Comparison of ENCODE assay signal across 20 cellular contexts in genomic region chr19:18010149-18010548, GRCh38. TPM values are rescaled to one million over a fixed set of nuclear protein-coding genes. Genes with fewer than 3 reads are reported as not detected.
A peak's percentile ranks its signal among the peaks of the same experiment; 100 is the strongest.
DNase-seq lines count a peak whose midpoint lies in the region; ATAC-seq and TF ChIP-seq lines count a peak whose summit lies in the region.
"Had no signal": no experiment of that assay in that cellular context is flagged by ENCODE, and none has a peak within 500 bp of the region (broad histone marks: within the 10 kb centered on the region; RNA-seq: fewer than 3 reads in every experiment).

No MANE protein-coding gene starts in this region.

- no peak for TF ChIP-seq EP300 in sigmoid colon (IDR thresholded peaks at IDR 0.05)
- no peak for TF ChIP-seq EP300 in upper lobe of left lung (IDR thresholded peaks at IDR 0.05)

- H3K79me2 ChIP-seq in mammary epithelial cell (ENCODE audit: insufficient read depth, low read length), result no peaks in the 10 kb centered on the region

- no peak overlapping the region for H3K9ac ChIP-seq in mammary epithelial cell (ENCODE audit: insufficient read depth, low read length)

- TF ChIP-seq CTCF in breast epithelium (IDR thresholded peaks at IDR 0.05) (no peak), mammary epithelial cell (conservative IDR thresholded peaks at IDR 0.05 in 1 of 2, IDR thresholded peaks at IDR 0.05 in 1 of 2; ENCODE audit: extremely low read depth in 1 of 2, insufficient read depth in 1 of 2, low read depth in 1 of 2, low read length in 2 of 2) (no peak), sigmoid colon (IDR thresholded peaks at IDR 0.05) (no peak), upper lobe of left lung (IDR thresholded peaks at IDR 0.05) (no peak)

- dilution Hi-C loops in mammary epithelial cell (cut with HindIII; ENCODE audit: low sequenced_read_pairs), result no loop called here

- H3K4me1 ChIP-seq in breast epithelium (no peaks in the 10 kb centered on the region), mammary epithelial cell (ENCODE audit: insufficient read depth, low read length) (peaks cover 12% of the 10 kb centered on the region), sigmoid colon (peaks cover 0 to 41% (median 20%) of the 10 kb centered on the region in 4 donors), upper lobe of left lung (peaks cover 32 to 73% (median 36%) of the 10 kb centered on the region in 4 donors)

- CTCF ChIA-PET in mammary epithelial cell (lab: Charles Lee; ENCODE audit: low non-redundant PET), result no interaction called here

- no peaks in the 10 kb centered on the region for H3K36me3 ChIP-seq in breast epithelium
- peaks cover 3% of the 10 kb centered on the region for H3K36me3 ChIP-seq in mammary epithelial cell (ENCODE audit: insufficient read depth, low read length)
- H3K36me3 ChIP-seq in sigmoid colon, result peaks cover 30 to 52% (median 40%) of the 10 kb centered on the region in 4 donors
- H3K36me3 ChIP-seq in upper lobe of left lung, result peaks cover 33 to 69% (median 59%) of the 10 kb centered on the region in 4 donors
- H3K36me3 ChIP-seq: cardiac muscle cell had no signal

- intact Hi-C loops in breast epithelium (cut with DNase I; ENCODE audit: low total_unique reads), result no loop called here
- intact Hi-C loops in mammary epithelial cell (cut with micrococcal nuclease), result no loop called here
- intact Hi-C loops in sigmoid colon (cut with DNase I), result no loop called here

- BruUV-seq in mammary epithelial cell (replicated peaks; lab: Mats Ljungman, UMichigan), result no TSS peak

- ATAC-seq in upper lobe of left lung (ENCODE audit: low FRiP score in 2 of 2) (no peak), GM18867 (IDR thresholded peaks at IDR 0.05; ENCODE audit: unreplicated experiment) (no peak), HG02840 (IDR thresholded peaks at IDR 0.05; ENCODE audit: low FRiP score, unreplicated experiment) (no peak)
- ATAC-seq: activated CD8-positive, alpha-beta T cell treated with anti-CD3 and anti-CD28 coated beads, Interleukin-2, amount 10 ng/mL, durations not matched to agents 7 days and 5 days; activated T-cell treated with anti-CD3 and anti-CD28 coated beads, Interleukin-2, amount 50 U/mL, for 72 hours; pancreas had no signal

- H3K27me3 ChIP-seq in breast epithelium (no peaks in the 10 kb centered on the region), mammary epithelial cell (ENCODE audit: insufficient read depth, low read length) (no peaks in the 10 kb centered on the region), sigmoid colon (no peaks in the 10 kb centered on the region), upper lobe of left lung (no peaks in the 10 kb centered on the region)
- H3K27me3 ChIP-seq: adrenal gland, cardiac muscle cell, pancreas had no signal

- DNase-seq in breast epithelium (ENCODE audit: low spot score in 2 of 2), result no peak
- no peak for DNase-seq in mammary epithelial cell
- DNase-seq in sigmoid colon, result no peak
- no peak for DNase-seq in upper lobe of left lung
- DNase-seq in stimulated activated CD4-positive, alpha-beta T cell treated with anti-CD3 and anti-CD28 coated beads, Interleukin-1b, Interleukin-23, amount 100 ng/mL, for 48 hours, result no peak
- DNase-seq: ACHN; activated CD8-positive, alpha-beta T cell treated with anti-CD3 and anti-CD28 coated beads, Interleukin-2, amount 10 ng/mL, durations not matched to agents 7 days and 5 days; activated T-cell treated with anti-CD3 and anti-CD28 coated beads, Interleukin-2, amount 50 U/mL, for 72 hours; CD8-positive, alpha-beta memory T cell; endodermal cell; H7; NCI-H1436 treated with DMSO at 0.1 percent for 48 hours had no signal

- no peak overlapping the region for H2AFZ ChIP-seq in mammary epithelial cell (ENCODE audit: low read depth, low read length)

- no peak overlapping the region for H3K4me2 ChIP-seq in mammary epithelial cell (ENCODE audit: insufficient read depth, low read depth, low read length)

- H4K20me1 ChIP-seq in mammary epithelial cell (ENCODE audit: insufficient read depth, low read length), result no peaks in the 10 kb centered on the region

- 70% methylated on average over 11 of the region's 11 CpGs for WGBS in mammary epithelial cell (ENCODE audit: low coverage, missing lambda C conversion rate)
- WGBS in sigmoid colon, 2 donors, result 87 to 93% methylated on average over 11 of the region's 11 CpGs
- WGBS in upper lobe of left lung, 2 donors, result 59 to 69% methylated on average over 7 to 11 of the region's 11 CpGs

- in situ Hi-C loops in mammary epithelial cell (cut with MboI; ENCODE audit: low sequenced_read_pairs in 2 of 2), result loop anchor here in 1 of 2 donors (5.0 kb wide), 1 partner anchor 47 kb away; no protein-coding TSS in a partner anchor

- peak overlapping the region; percentile 72 to 91 for H3K27ac ChIP-seq in breast epithelium
- H3K27ac ChIP-seq in mammary epithelial cell (ENCODE audit: insufficient read depth, low read depth, low read length), result no peak overlapping the region
- peak overlapping the region; percentile 85 for H3K27ac ChIP-seq in cingulate gyrus (ENCODE audit: low read depth, low read length)
- H3K27ac ChIP-seq in sigmoid colon, result peak overlapping the region in 3 of 4 donors; percentile 18 to 40 (median 19)
- H3K27ac ChIP-seq in upper lobe of left lung, result peak overlapping the region; percentile 68 to 93 (median 92)
- H3K27ac ChIP-seq: cardiac muscle cell, pancreas, VCaP had no signal

- H3K4me3 ChIP-seq in breast epithelium (peak overlapping the region; percentile 62 to 75 (median 65)), mammary epithelial cell (replicated peaks in 1 of 3; ENCODE audit: insufficient read depth in 1 of 3, low read depth in 2 of 3, low read length in 3 of 3) (no peak overlapping the region), sigmoid colon (peak overlapping the region; percentile 35 to 61 (median 54)), upper lobe of left lung (peak overlapping the region; percentile 58 to 66 (median 63))
- H3K4me3 ChIP-seq: adrenal gland, cardiac muscle cell, pancreas had no signal

- H3K9me3 ChIP-seq in breast epithelium (no peaks in the 10 kb centered on the region), mammary epithelial cell (replicated peaks; ENCODE audit: insufficient read depth, low read length) (no peaks in the 10 kb centered on the region), sigmoid colon (no peaks in the 10 kb centered on the region), upper lobe of left lung (no peaks in the 10 kb centered on the region)
- H3K9me3 ChIP-seq: adrenal gland, pancreas had no signal

- no peak for TF ChIP-seq POLR2A in breast epithelium (IDR thresholded peaks at IDR 0.05)
- no peak for TF ChIP-seq POLR2A in sigmoid colon (IDR thresholded peaks at IDR 0.05)
- no peak for TF ChIP-seq POLR2A in upper lobe of left lung (IDR thresholded peaks at IDR 0.05)

RNA-seq across cellular contexts. Expression of gene ARRDC2, which starts 2.2 kb away (rescaled TPM):
- total RNA-seq in breast epithelium (10 to 100 TPM; 49.4 to 89.3 (median 53.4) TPM), mammary epithelial cell (1 to 10 TPM; 4.2 to 6.9 TPM), sigmoid colon (10 to 100 TPM; 34.5 to 54.2 (median 37.0) TPM), upper lobe of left lung (100 to 1,000 TPM in 2 of 6 donors, 10 to 100 TPM in 4; 53.6 to 253 (median 78.8) TPM)
- polyA plus RNA-seq in mammary epithelial cell (3.4 TPM), sigmoid colon (10 to 100 TPM; 22.2 to 44.2 (median 36.5) TPM)
- not detected for polyA minus RNA-seq in mammary epithelial cell

RNA-seq across cellular contexts. Expression of gene KCNN1, which starts 43.2 kb away (rescaled TPM):
- total RNA-seq in breast epithelium (under 1 TPM in 2 of 3 donors, not detected in 1; 0.33 to 0.59 TPM), mammary epithelial cell (under 1 TPM in 1 of 2 donors, not detected in 1; 0.24 TPM), sigmoid colon (under 1 TPM in 2 of 4 donors, not detected in 2; 0.33 to 0.55 TPM), upper lobe of left lung (under 1 TPM in 2 of 6 donors, not detected in 4; 0.34 to 0.37 TPM)
- polyA plus RNA-seq in mammary epithelial cell (0.05 TPM), sigmoid colon (under 1 TPM in 1 of 3 donors, not detected in 2; 0.17 TPM)
- not detected for polyA minus RNA-seq in mammary epithelial cell
- total RNA-seq: activated CD8-positive, alpha-beta T cell treated with anti-CD3 and anti-CD28 coated beads, Interleukin-2, amount 10 ng/mL, durations not matched to agents 7 days and 5 days; MCF 10A had no signal
- polyA plus RNA-seq: CD8-positive, alpha-beta memory T cell had no signal

Comparison
In these comparisons a context has a peak if more than half of its experiments do, and no peak if none do; other contexts are left out.
1. H3K4me3 ChIP-seq: peak in breast epithelium (3 of 3), sigmoid colon (4 of 4) and upper lobe of left lung (4 of 4); none in mammary epithelial cell (0 of 3).
2. RNA of gene ARRDC2, which starts 2.2 kb away (total RNA-seq): 53.6 to 253 TPM in upper lobe of left lung, 49.4 to 89.3 TPM in breast epithelium and 34.5 to 54.2 TPM in sigmoid colon; 4.2 to 6.9 TPM in mammary epithelial cell; every median in the first group is over 4 times any median in the second.